ENCODE assay signal across 1 cellular context in the genomic region with DNA sequence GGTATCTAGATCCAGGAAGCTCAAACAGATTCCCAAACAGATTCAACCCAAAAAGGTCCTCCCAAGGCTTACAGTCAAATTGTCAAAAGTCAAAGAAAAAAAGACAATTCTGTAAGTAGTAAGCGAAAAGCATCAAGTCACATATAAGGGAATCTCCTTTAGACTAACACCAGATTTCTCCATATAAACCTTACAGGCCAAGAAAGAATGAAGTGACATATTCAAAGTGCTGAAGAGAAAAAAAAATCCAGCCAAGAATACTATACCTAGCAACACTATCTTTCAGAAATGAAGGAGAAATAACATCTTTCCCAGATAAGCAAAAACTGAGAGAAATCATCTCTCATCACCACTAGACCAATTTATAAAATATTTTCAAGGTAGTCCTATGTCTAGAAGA.
TF ChIP-seq lines count a peak whose summit lies in the region.

No MANE protein-coding gene starts in this region.

TF ChIP-seq in K562, 482 proteins besides CTCF, POLR2A, EP300 and RAD21 (continued from another document):
- TF ChIP-seq, protein P1, sequence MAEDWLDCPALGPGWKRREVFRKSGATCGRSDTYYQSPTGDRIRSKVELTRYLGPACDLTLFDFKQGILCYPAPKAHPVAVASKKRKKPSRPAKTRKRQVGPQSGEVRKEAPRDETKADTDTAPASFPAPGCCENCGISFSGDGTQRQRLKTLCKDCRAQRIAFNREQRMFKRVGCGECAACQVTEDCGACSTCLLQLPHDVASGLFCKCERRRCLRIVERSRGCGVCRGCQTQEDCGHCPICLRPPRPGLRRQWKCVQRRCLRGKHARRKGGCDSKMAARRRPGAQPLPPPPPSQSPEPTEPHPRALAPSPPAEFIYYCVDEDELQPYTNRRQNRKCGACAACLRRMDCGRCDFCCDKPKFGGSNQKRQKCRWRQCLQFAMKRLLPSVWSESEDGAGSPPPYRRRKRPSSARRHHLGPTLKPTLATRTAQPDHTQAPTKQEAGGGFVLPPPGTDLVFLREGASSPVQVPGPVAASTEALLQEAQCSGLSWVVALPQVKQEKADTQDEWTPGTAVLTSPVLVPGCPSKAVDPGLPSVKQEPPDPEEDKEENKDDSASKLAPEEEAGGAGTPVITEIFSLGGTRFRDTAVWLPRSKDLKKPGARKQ (CRISPR knock-in tag; IDR thresholded peaks at IDR 0.05): no peak
- TF ChIP-seq TRIM28 (IDR thresholded peaks at IDR 0.05) (peak; percentile 71; the same call in 1 of the 2 replicates), ILF3 (IDR thresholded peaks at IDR 0.05; ENCODE audit: borderline replicate concordance) (no peak), BCL6 (CRISPR knock-in tag; IDR thresholded peaks at IDR 0.05) (no peak), SREBF2 (CRISPR knock-in tag; IDR thresholded peaks at IDR 0.05) (no peak), HMG20A (CRISPR knock-in tag; conservative IDR thresholded peaks at IDR 0.05) (no peak)
TF ChIP-seq in K562: peak in this region for 1.
